Comparison of ENCODE assay signal across 12 cellular contexts in the genomic region with DNA sequence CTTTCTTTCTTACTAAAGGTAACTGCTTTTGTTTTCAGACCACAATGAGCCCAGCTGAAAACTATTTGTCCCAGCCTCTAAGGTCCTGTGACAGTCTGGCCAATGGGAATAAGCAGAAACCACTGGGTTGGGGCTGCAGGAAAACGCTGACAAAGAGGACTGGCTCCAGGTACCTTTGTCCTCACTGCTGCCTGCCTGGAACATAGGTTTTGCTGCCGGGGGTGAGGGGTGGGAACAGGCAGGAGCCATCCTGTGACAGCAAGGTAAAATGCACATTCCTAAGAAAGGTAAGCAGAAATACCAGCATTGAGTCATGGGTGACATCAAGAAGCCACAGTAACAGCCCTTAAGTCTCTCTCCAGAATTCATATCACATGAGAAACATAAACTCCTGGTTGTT. TPM values are rescaled to one million over a fixed set of nuclear protein-coding genes. Genes with fewer than 3 reads are reported as not detected.
DNase-seq lines count a peak whose midpoint lies in the region; FAIRE-seq and TF ChIP-seq lines count a peak whose summit lies in the region.
"Had no signal": no experiment of that assay in that cellular context is flagged by ENCODE, and none has a peak within 500 bp of the region (broad histone marks: within the 10 kb centered on the region; RNA-seq: fewer than 3 reads in every experiment).

No MANE protein-coding gene starts in this region.

- H3K4me3 ChIP-seq in NT2/D1 (ENCODE audit: insufficient read length, low read depth) (no peak overlapping the region), hepatocyte (no peak overlapping the region), trophoblast cell (ENCODE audit: low read depth, low read length) (no peak overlapping the region), spleen (no peak overlapping the region)

- H3K79me1 ChIP-seq in trophoblast cell (ENCODE audit: low read length) = no peaks in the 10 kb centered on the region

- TF ChIP-seq POLR2A in H54 (IDR thresholded peaks at IDR 0.05; ENCODE audit: low read depth, low read length) = no peak
- no peak for TF ChIP-seq POLR2A in spleen (IDR thresholded peaks at IDR 0.05)

- no peak overlapping the region for H2AK5ac ChIP-seq in trophoblast cell (ENCODE audit: low read length)

- H3K36me3 ChIP-seq in NT2/D1 (ENCODE audit: insufficient read depth, insufficient read length, low read length) = peaks cover 7% of the 10 kb centered on the region
- H3K36me3 ChIP-seq in hepatocyte (replicated peaks; ENCODE audit: insufficient read depth, low read depth) = no peaks in the 10 kb centered on the region
- no peaks in the 10 kb centered on the region for H3K36me3 ChIP-seq in trophoblast cell (ENCODE audit: control insufficient read depth in 1 of 2, insufficient read depth in 2 of 2, low read length in 2 of 2)
- peaks cover 0 to 16% (median 0%) of the 10 kb centered on the region in 6 donors for H3K36me3 ChIP-seq in spleen

- intact Hi-C loops in spleen (cut with DNase I; ENCODE audit: low total_unique reads) = no loop called here

- TF ChIP-seq CTCF in hepatocyte (IDR thresholded peaks at IDR 0.05; ENCODE audit: poor library complexity) (no peak), spleen (IDR thresholded peaks at IDR 0.05 in 8 of 11, conservative IDR thresholded peaks at IDR 0.05 in 3 of 11) (no peak)

- no peak overlapping the region for H2BK5ac ChIP-seq in trophoblast cell (ENCODE audit: low read depth, low read length, poor library complexity)

- H2BK120ac ChIP-seq in trophoblast cell (ENCODE audit: insufficient read depth, low read length, poor library complexity) = no peak overlapping the region

- 10% methylated on average over 2 of the region's 2 CpGs for WGBS in hepatocyte (ENCODE audit: low lambda C conversion rate, missing lambda C conversion rate)
- no CpG with 5 or more reads among the region's 2 CpGs for WGBS in trophoblast cell (ENCODE audit: extremely low coverage, insufficient coverage, insufficient read length)
- 67 to 92% (median 72%) methylated on average over 2 of the region's 2 CpGs for WGBS in spleen, 5 donors

- no peak overlapping the region for H4K8ac ChIP-seq in trophoblast cell (ENCODE audit: low read depth, low read length)

- H3K27ac ChIP-seq in hepatocyte = peak overlapping the region; percentile 89
- peak overlapping the region; percentile 49 for H3K27ac ChIP-seq in trophoblast cell (ENCODE audit: low read depth, low read length)
- H3K27ac ChIP-seq in spleen = peak overlapping the region in 2 of 8 donors; percentile 11 to 16

- H3K27me3 ChIP-seq in NT2/D1 (ENCODE audit: insufficient read depth, insufficient read length) = no peaks in the 10 kb centered on the region
- H3K27me3 ChIP-seq in hepatocyte = no peaks in the 10 kb centered on the region
- no peaks in the 10 kb centered on the region for H3K27me3 ChIP-seq in trophoblast cell (ENCODE audit: insufficient read depth, low read length)
- H3K27me3 ChIP-seq in spleen (replicated peaks in 1 of 7) = no peaks in the 10 kb centered on the region

- H3K14ac ChIP-seq in trophoblast cell (ENCODE audit: low read length) = no peak overlapping the region

- no peaks in the 10 kb centered on the region for H3K9me2 ChIP-seq in hepatocyte (replicated peaks; ENCODE audit: insufficient read depth)

- H3K79me2 ChIP-seq in hepatocyte (peaks cover 77% of the 10 kb centered on the region), trophoblast cell (ENCODE audit: control insufficient read depth, insufficient read depth, low read length, poor library complexity) (peaks cover 2% of the 10 kb centered on the region)

- H3K4me1 ChIP-seq in NT2/D1 (ENCODE audit: insufficient read depth, insufficient read length) = no peaks in the 10 kb centered on the region
- peaks cover 10% of the 10 kb centered on the region for H3K4me1 ChIP-seq in hepatocyte (ENCODE audit: insufficient read depth)
- peaks cover 0 to 5% of the 10 kb centered on the region in 2 experiments for H3K4me1 ChIP-seq in trophoblast cell (ENCODE audit: control insufficient read depth in 1 of 2, insufficient read depth in 2 of 2, low read length in 2 of 2)
- H3K4me1 ChIP-seq in spleen = peaks cover 3 to 76% (median 41%) of the 10 kb centered on the region in 6 donors

- no peak overlapping the region for H4K12ac ChIP-seq in trophoblast cell (ENCODE audit: low read depth, low read length)

- peak; percentile 27 for FAIRE-seq in H54 (lab: Jason Lieb, UNC)
- FAIRE-seq: G401.6 had no signal

- H3K9ac ChIP-seq in NT2/D1 (ENCODE audit: insufficient read length, low read depth) (no peak overlapping the region), trophoblast cell (ENCODE audit: low read length) (no peak overlapping the region)

- H2AFZ ChIP-seq in hepatocyte (no peak overlapping the region), trophoblast cell (ENCODE audit: insufficient read depth, low read length, poor library complexity) (no peak overlapping the region)

- H4K91ac ChIP-seq in trophoblast cell (ENCODE audit: low read depth, low read length) = no peak overlapping the region

- H3K4ac ChIP-seq in trophoblast cell (ENCODE audit: low read depth, low read length) = no peak overlapping the region

- H4K20me1 ChIP-seq in hepatocyte (ENCODE audit: insufficient read depth, poor library complexity, severe bottlenecking) = no peaks in the 10 kb centered on the region

- H3K9me3 ChIP-seq in NT2/D1 (ENCODE audit: insufficient read depth, low read length) = no peaks in the 10 kb centered on the region
- H3K9me3 ChIP-seq in hepatocyte (ENCODE audit: low read depth) = no peaks in the 10 kb centered on the region
- H3K9me3 ChIP-seq in trophoblast cell (ENCODE audit: insufficient read depth, low read depth, low read length) = no peaks in the 10 kb centered on the region
- no peaks in the 10 kb centered on the region for H3K9me3 ChIP-seq in spleen

- no peak overlapping the region for H3K18ac ChIP-seq in trophoblast cell (ENCODE audit: low read length)

- H3K4me2 ChIP-seq in hepatocyte = peak overlapping the region; percentile 64
- peak overlapping the region; percentile 24 for H3K4me2 ChIP-seq in trophoblast cell (ENCODE audit: low read length)

- H3K23ac ChIP-seq in trophoblast cell (ENCODE audit: low read length) = no peak overlapping the region

- H2BK12ac ChIP-seq in trophoblast cell (ENCODE audit: low read length) = no peak overlapping the region

- no peak for DNase-seq in H54 (ENCODE audit: insufficient read length, low spot score)
- peak; percentile 49 for DNase-seq in NT2/D1 (ENCODE audit: low read depth, low spot score)
- peak; percentile 76 for DNase-seq in hepatocyte (ENCODE audit: low spot score)
- DNase-seq in trophoblast cell = peak; percentile 90 to 95
- DNase-seq in spleen = no peak
- no peak for DNase-seq in DMS 273 treated with DMSO at 0.1 percent for 48 hours (lab: John Stamatoyannopoulos, UW)
- DNase-seq in cerebellar cortex (ENCODE audit: low spot score) = no peak
- DNase-seq: activated effector memory CD4-positive, alpha-beta T cell treated with anti-CD3 and anti-CD28 coated beads, Interleukin-2, amount 50 U/mL, for 16 hours; HFFc6; NCI-H2029 treated with DMSO at 0.1 percent for 48 hours; T-cell had no signal

RNA-seq across cellular contexts. Expression of a gene that starts 21.6 kb away (rescaled TPM):
- total RNA-seq in hepatocyte = 36.7 and 40.3 TPM in 2 replicates
- polyA plus RNA-seq in hepatocyte = 30.5 and 32.0 TPM in 2 replicates
- polyA plus RNA-seq in trophoblast cell (2013) = 23.3 and 26.4 TPM in 2 replicates
- 10 to 100 TPM; 55.0 to 92.1 (median 72.7) TPM for total RNA-seq in spleen
- polyA plus RNA-seq in spleen = 10 to 100 TPM; 47.9 to 67.1 (median 54.5) TPM

Comparison
In these comparisons a context has a peak if more than half of its experiments do, and no peak if none do; other contexts are left out.
1. DNase-seq: peak in NT2/D1 (single experiment), hepatocyte (single experiment) and trophoblast cell (2 of 2); none in H54 (single experiment), spleen (single experiment), DMS 273 treated with DMSO at 0.1 percent for 48 hours (single experiment) and cerebellar cortex (single experiment).